Comparison of ENCODE assay signal across 11 cellular contexts in genomic region chr2:168120310-168120709, GRCh38.
DNase-seq lines count a peak whose midpoint lies in the region; TF ChIP-seq lines count a peak whose summit lies in the region.
"Had no signal": no experiment of that assay in that cellular context is flagged by ENCODE, and none has a peak within 500 bp of the region (broad histone marks: within the 10 kb centered on the region; RNA-seq: fewer than 3 reads in every experiment).

No MANE protein-coding gene starts in this region.

- DNase-seq in NCI-H748 (lab: John Stamatoyannopoulos, UW; ENCODE audit: unreplicated experiment) (peak; percentile 3), NCI-H748 treated with DMSO at 0.1 percent for 48 hours (lab: John Stamatoyannopoulos, UW) (no peak), MM.1S (peak; percentile 19), SK-N-MC (ENCODE audit: low read depth, low spot score) (no peak), kidney epithelial cell (ENCODE audit: low read depth) (no peak), middle frontal gyrus (ENCODE audit: extremely low spot score, low spot score) (no peak), NCI-H1436 (lab: John Stamatoyannopoulos, UW) (no peak), T-helper 9 cell (no peak)
- DNase-seq: CD8-positive, alpha-beta T cell; T-cell had no signal

- H3K27ac ChIP-seq in MM.1S (ENCODE audit: low read length) (no peak overlapping the region), SK-N-MC (0 out of 2 replicates have a peak overlapping the region, but pooled peaks have one; percentile 94)
- H3K27ac ChIP-seq: KMS-11 had no signal

- H3K9me3 ChIP-seq in MM.1S (replicated peaks; ENCODE audit: insufficient read depth, low read length), result no peaks in the 10 kb centered on the region
- no peaks in the 10 kb centered on the region for H3K9me3 ChIP-seq in SK-N-MC (ENCODE audit: low read depth, low read length)

- no peaks in the 10 kb centered on the region for H4K20me1 ChIP-seq in MM.1S (ENCODE audit: insufficient read depth, low read length)

- H3K4me1 ChIP-seq in MM.1S (ENCODE audit: low read length), result peaks cover 22% of the 10 kb centered on the region

- H3K27me3 ChIP-seq in MM.1S (replicated peaks; ENCODE audit: insufficient read depth, low read length), result no peaks in the 10 kb centered on the region
- no peaks in the 10 kb centered on the region for H3K27me3 ChIP-seq in kidney epithelial cell (ENCODE audit: control insufficient read depth, insufficient read depth, low read length)

- peaks cover 13% of the 10 kb centered on the region for H3F3A ChIP-seq in MM.1S (ENCODE audit: insufficient read depth, low read length)

- H3K9me2 ChIP-seq in MM.1S (replicated peaks; ENCODE audit: insufficient read depth, low read length), result no peaks in the 10 kb centered on the region

- no peaks in the 10 kb centered on the region for H3K79me2 ChIP-seq in MM.1S (ENCODE audit: low read length)

- H2AFZ ChIP-seq in MM.1S (ENCODE audit: low read length), result no peak overlapping the region

- H3K9ac ChIP-seq in MM.1S (ENCODE audit: low read length), result no peak overlapping the region
- no peak overlapping the region for H3K9ac ChIP-seq in SK-N-MC (ENCODE audit: insufficient read length)
- H3K9ac ChIP-seq: KMS-11 had no signal

- H3K4me3 ChIP-seq in MM.1S (ENCODE audit: low read length) (no peak overlapping the region), SK-N-MC (no peak overlapping the region), kidney epithelial cell (ENCODE audit: low read depth, low read length) (no peak overlapping the region)

- H3K4me2 ChIP-seq in MM.1S (ENCODE audit: low read depth, low read length), result no peak overlapping the region

- TF ChIP-seq CTCF in MM.1S (IDR thresholded peaks at IDR 0.05; ENCODE audit: low read length) (no peak; the same call in 1 of the 2 replicates), kidney epithelial cell (IDR thresholded peaks at IDR 0.05; ENCODE audit: insufficient read depth, low read length, poor library complexity, severe bottlenecking) (peak; percentile 13)

- H3K36me3 ChIP-seq in MM.1S (replicated peaks; ENCODE audit: insufficient read depth, low read length) (no peaks in the 10 kb centered on the region), SK-N-MC (ENCODE audit: insufficient read depth, low read length) (peaks cover 5% of the 10 kb centered on the region; the same call in 1 of the 2 replicates), kidney epithelial cell (ENCODE audit: control insufficient read depth, insufficient read depth, low read length) (no peaks in the 10 kb centered on the region)

Comparison
In these comparisons a context has a peak if more than half of its experiments do, and no peak if none do; other contexts are left out.
1. DNase-seq: peak in NCI-H748 (single experiment) and MM.1S (single experiment); none in NCI-H748 treated with DMSO at 0.1 percent for 48 hours (single experiment), SK-N-MC (single experiment), kidney epithelial cell (single experiment), middle frontal gyrus (single experiment), NCI-H1436 (single experiment) and T-helper 9 cell (single experiment).